ENCODE assay signal across 8 cellular contexts in genomic region chr11:115222218-115222862, GRCh38.
DNase-seq lines count a peak whose midpoint lies in the region; ATAC-seq lines count a peak whose summit lies in the region.

No MANE protein-coding gene starts in this region.

- peak; percentile 4 for DNase-seq in NCI-H2227 (lab: John Stamatoyannopoulos, UW; ENCODE audit: unreplicated experiment)
- DNase-seq in NCI-H2227 treated with DMSO at 0.1 percent for 48 hours (lab: John Stamatoyannopoulos, UW), result no peak
- peak; percentile 80 for DNase-seq in RPMI7951 (ENCODE audit: low read depth)
- peak; percentile 41 for DNase-seq in glomerular endothelial cell (ENCODE audit: extremely low read depth, low read depth, low spot score)
- no peak for DNase-seq in D341Med (ENCODE audit: low spot score)
- no peak for DNase-seq in central memory CD4-positive, alpha-beta T cell

- peak; percentile 97 for ATAC-seq in GM21360 (IDR thresholded peaks at IDR 0.05; ENCODE audit: unreplicated experiment)
- ATAC-seq in HG03469 (IDR thresholded peaks at IDR 0.05; ENCODE audit: unreplicated experiment), result peak; percentile 96

Comparison
In these comparisons a context has a peak if more than half of its experiments do, and no peak if none do; other contexts are left out.
1. DNase-seq: peak in NCI-H2227 (single experiment), RPMI7951 (single experiment) and glomerular endothelial cell (single experiment); none in NCI-H2227 treated with DMSO at 0.1 percent for 48 hours (single experiment), D341Med (single experiment) and central memory CD4-positive, alpha-beta T cell (single experiment).